19 cellular contexts compared by ENCODE assay signal in the genomic region with DNA sequence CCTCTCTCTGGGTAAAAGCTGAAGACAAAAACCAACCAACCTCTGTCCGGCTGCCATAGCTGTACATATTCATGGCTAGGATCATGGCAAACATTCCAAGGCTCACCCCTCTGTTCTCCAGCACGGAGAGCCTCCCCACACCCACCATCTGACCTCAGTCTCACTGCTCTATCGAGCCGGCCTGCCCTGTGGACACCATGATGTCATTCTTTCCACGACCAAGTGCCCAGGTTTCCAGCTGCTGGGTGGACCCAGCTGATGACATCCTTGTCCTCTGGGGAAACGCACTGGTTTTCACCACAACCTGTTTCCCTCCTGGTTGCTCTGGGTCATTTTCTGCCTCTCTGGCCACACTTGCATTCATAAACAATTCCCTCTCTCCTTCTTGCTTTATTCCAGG.
A peak's percentile ranks its signal among the peaks of the same experiment; 100 is the strongest.
DNase-seq lines count a peak whose midpoint lies in the region; ATAC-seq and TF ChIP-seq lines count a peak whose summit lies in the region.
"Had no signal": no experiment of that assay in that cellular context is flagged by ENCODE, and none has a peak within 500 bp of the region (broad histone marks: within the 10 kb centered on the region; RNA-seq: fewer than 3 reads in every experiment).

No MANE protein-coding gene starts in this region.

- H3K4me3 ChIP-seq in HEK293 (ENCODE audit: low read depth, low read length) (no peak overlapping the region), thoracic aorta (no peak overlapping the region)
- H3K4me3 ChIP-seq: cardiac muscle cell, lung had no signal

- H3K27me3 Mint-ChIP-seq in activated T-helper 2 cell treated with anti-CD3 and anti-CD28 coated beads, Interferon-gamma antibody, Interleukin-2, Interleukin-4, amounts not matched to agents 10 μg/mL and 5 μg/mL and 100 μg/mL, durations not matched to agents 14 hours and 24 hours and 36 hours (ENCODE audit: low read depth): no peaks in the 10 kb centered on the region
- H3K27me3 Mint-ChIP-seq: activated CD4-positive, alpha-beta memory T cell treated with anti-CD3 and anti-CD28 coated beads, Interleukin-2, amount 10 ng/mL, durations not matched to agents 7 days and 5 days; CD4-positive, CD25-positive, alpha-beta regulatory T cell; stimulated activated naive CD8-positive, alpha-beta T cell treated with anti-CD3 and anti-CD28 coated beads, Interleukin-15, Interleukin-2, amounts not matched to agents 100 ng/mL and 50 ng/mL, for 24 hours had no signal

- no peaks in the 10 kb centered on the region for H3K4me1 ChIP-seq in HEK293 (ENCODE audit: control insufficient read depth, insufficient read depth, low read length)
- peaks cover 14 to 60% of the 10 kb centered on the region in 2 donors for H3K4me1 ChIP-seq in thoracic aorta (ENCODE audit: control insufficient read depth in 1 of 2, low read depth in 2 of 2)
- H3K4me1 ChIP-seq: foreskin keratinocyte had no signal

- H3K9me3 ChIP-seq in HEK293 (ENCODE audit: control insufficient read depth, insufficient read depth, low read depth, low read length) (no peaks in the 10 kb centered on the region), thoracic aorta (no peaks in the 10 kb centered on the region)
- H3K9me3 ChIP-seq: neutrophil had no signal

- no peaks in the 10 kb centered on the region for H3K4me1 Mint-ChIP-seq in activated T-helper 2 cell treated with anti-CD3 and anti-CD28 coated beads, Interferon-gamma antibody, Interleukin-2, Interleukin-4, amounts not matched to agents 10 μg/mL and 5 μg/mL and 100 μg/mL, durations not matched to agents 14 hours and 24 hours and 36 hours (ENCODE audit: low read depth)
- H3K4me1 Mint-ChIP-seq: activated CD4-positive, alpha-beta memory T cell treated with anti-CD3 and anti-CD28 coated beads, Interleukin-2, amount 10 ng/mL, durations not matched to agents 7 days and 5 days; CD4-positive, CD25-positive, alpha-beta regulatory T cell had no signal

- POLR2A ChIA-PET in HEK293 (lab: Yijun Ruan, JAX): no interaction called here

- DNase-seq in dermis microvascular lymphatic vessel endothelial cell (ENCODE audit: low read depth in 2 of 2): peak; percentile 14 to 66
- peak; percentile 49 for DNase-seq in left ventricle myocardium superior
- DNase-seq in thoracic aorta (ENCODE audit: low spot score): no peak
- DNase-seq in amygdala (lab: John Stamatoyannopoulos, UW): no peak
- no peak for DNase-seq in activated T-helper 2 cell treated with anti-CD3 and anti-CD28 coated beads, Interferon-gamma antibody, Interleukin-2, Interleukin-4, amounts not matched to agents 10 μg/mL and 5 μg/mL and 100 μg/mL, durations not matched to agents 14 hours and 24 hours and 36 hours (ENCODE audit: low spot score)
- DNase-seq: activated CD4-positive, alpha-beta memory T cell treated with anti-CD3 and anti-CD28 coated beads, Interleukin-2, amount 10 ng/mL, durations not matched to agents 7 days and 5 days; activated T-cell treated with anti-CD3 and anti-CD28 coated beads for 4 hours; CD4-positive, CD25-positive, alpha-beta regulatory T cell; foreskin keratinocyte; NCI-H1694; NCI-H2171 treated with DMSO at 0.1 percent for 48 hours; NCI-H526 treated with DMSO at 0.1 percent for 48 hours had no signal

- H3K36me3 ChIP-seq in HEK293 (ENCODE audit: control insufficient read depth in 2 of 2, insufficient read depth in 1 of 2, low read length in 2 of 2) (peaks cover 75 to 97% of the 10 kb centered on the region in 2 experiments), thoracic aorta (peaks cover 87% of the 10 kb centered on the region)
- H3K36me3 ChIP-seq: neutrophil had no signal

- CTCF ChIA-PET in HEK293 (lab: Yijun Ruan, JAX): no interaction called here

- H3K27ac Mint-ChIP-seq in activated T-helper 2 cell treated with anti-CD3 and anti-CD28 coated beads, Interferon-gamma antibody, Interleukin-2, Interleukin-4, amounts not matched to agents 10 μg/mL and 5 μg/mL and 100 μg/mL, durations not matched to agents 14 hours and 24 hours and 36 hours: no peak overlapping the region
- H3K27ac Mint-ChIP-seq: activated CD4-positive, alpha-beta memory T cell treated with anti-CD3 and anti-CD28 coated beads, Interleukin-2, amount 10 ng/mL, durations not matched to agents 7 days and 5 days; stimulated activated naive CD8-positive, alpha-beta T cell treated with anti-CD3 and anti-CD28 coated beads, Interleukin-15, Interleukin-2, amounts not matched to agents 100 ng/mL and 50 ng/mL, for 24 hours had no signal

- ATAC-seq in left ventricle myocardium superior: peak; percentile 87
- peak; percentile 50 for ATAC-seq in thoracic aorta (ENCODE audit: insufficient number of reproducible peaks, low FRiP score, low read depth)
- no peak for ATAC-seq in HG02588 (IDR thresholded peaks at IDR 0.05; ENCODE audit: unreplicated experiment)
- ATAC-seq: activated CD4-positive, CD25-positive, alpha-beta regulatory T cell treated with anti-CD3 and anti-CD28 coated beads, Interleukin-2, amount 50 U/mL, for 24 hours; foreskin keratinocyte had no signal

- H3K36me3 Mint-ChIP-seq in activated T-helper 2 cell treated with anti-CD3 and anti-CD28 coated beads, Interferon-gamma antibody, Interleukin-2, Interleukin-4, amounts not matched to agents 10 μg/mL and 5 μg/mL and 100 μg/mL, durations not matched to agents 14 hours and 24 hours and 36 hours (ENCODE audit: low read depth): peaks cover 7% of the 10 kb centered on the region
- H3K36me3 Mint-ChIP-seq: CD4-positive, CD25-positive, alpha-beta regulatory T cell had no signal

- no peak for TF ChIP-seq CTCF in HEK293 (tag by site-specific recombination; IDR thresholded peaks at IDR 0.05)
- TF ChIP-seq CTCF in thoracic aorta (IDR thresholded peaks at IDR 0.05): no peak

- no peaks in the 10 kb centered on the region for H3K9me3 Mint-ChIP-seq in activated T-helper 2 cell treated with anti-CD3 and anti-CD28 coated beads, Interferon-gamma antibody, Interleukin-2, Interleukin-4, amounts not matched to agents 10 μg/mL and 5 μg/mL and 100 μg/mL, durations not matched to agents 14 hours and 24 hours and 36 hours
- H3K9me3 Mint-ChIP-seq: activated CD4-positive, alpha-beta memory T cell treated with anti-CD3 and anti-CD28 coated beads, Interleukin-2, amount 10 ng/mL, durations not matched to agents 7 days and 5 days; stimulated activated naive CD8-positive, alpha-beta T cell treated with anti-CD3 and anti-CD28 coated beads, Interleukin-15, Interleukin-2, amounts not matched to agents 100 ng/mL and 50 ng/mL, for 24 hours had no signal

- H3K4me3 Mint-ChIP-seq in activated T-helper 2 cell treated with anti-CD3 and anti-CD28 coated beads, Interferon-gamma antibody, Interleukin-2, Interleukin-4, amounts not matched to agents 10 μg/mL and 5 μg/mL and 100 μg/mL, durations not matched to agents 14 hours and 24 hours and 36 hours (ENCODE audit: low read depth): no peak overlapping the region
- H3K4me3 Mint-ChIP-seq: activated CD4-positive, alpha-beta memory T cell treated with anti-CD3 and anti-CD28 coated beads, Interleukin-2, amount 10 ng/mL, durations not matched to agents 7 days and 5 days; CD4-positive, CD25-positive, alpha-beta regulatory T cell; stimulated activated naive CD8-positive, alpha-beta T cell treated with anti-CD3 and anti-CD28 coated beads, Interleukin-15, Interleukin-2, amounts not matched to agents 100 ng/mL and 50 ng/mL, for 24 hours had no signal

- intact Hi-C loops in left ventricle myocardium superior (cut with micrococcal nuclease): no loop called here
- intact Hi-C loops in activated T-helper 2 cell treated with anti-CD3 and anti-CD28 coated beads, Interferon-gamma antibody, Interleukin-2, Interleukin-4, amounts not matched to agents 10 μg/mL and 5 μg/mL and 100 μg/mL, durations not matched to agents 14 hours and 24 hours and 36 hours (cut with micrococcal nuclease): no loop called here

- H3K27me3 ChIP-seq in thoracic aorta (replicated peaks; ENCODE audit: insufficient read depth): no peaks in the 10 kb centered on the region
- H3K27me3 ChIP-seq: cardiac muscle cell, foreskin keratinocyte, neutrophil had no signal

- H3K27ac ChIP-seq in HEK293 (ENCODE audit: extremely low read depth, low read depth, low read length): no peak overlapping the region
- H3K27ac ChIP-seq in thoracic aorta: peak overlapping the region; percentile 69 to 78
- H3K27ac ChIP-seq: foreskin keratinocyte, neutrophil had no signal

TF ChIP-seq in HEK293, 187 proteins besides CTCF, POLR2A, EP300 and RAD21:
- no peak for TF ChIP-seq HOXC10 (CRISPR knock-in tag; IDR thresholded peaks at IDR 0.05)
- TF ChIP-seq, protein P1, sequence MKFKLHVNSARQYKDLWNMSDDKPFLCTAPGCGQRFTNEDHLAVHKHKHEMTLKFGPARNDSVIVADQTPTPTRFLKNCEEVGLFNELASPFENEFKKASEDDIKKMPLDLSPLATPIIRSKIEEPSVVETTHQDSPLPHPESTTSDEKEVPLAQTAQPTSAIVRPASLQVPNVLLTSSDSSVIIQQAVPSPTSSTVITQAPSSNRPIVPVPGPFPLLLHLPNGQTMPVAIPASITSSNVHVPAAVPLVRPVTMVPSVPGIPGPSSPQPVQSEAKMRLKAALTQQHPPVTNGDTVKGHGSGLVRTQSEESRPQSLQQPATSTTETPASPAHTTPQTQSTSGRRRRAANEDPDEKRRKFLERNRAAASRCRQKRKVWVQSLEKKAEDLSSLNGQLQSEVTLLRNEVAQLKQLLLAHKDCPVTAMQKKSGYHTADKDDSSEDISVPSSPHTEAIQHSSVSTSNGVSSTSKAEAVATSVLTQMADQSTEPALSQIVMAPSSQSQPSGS (tag by site-specific recombination; IDR thresholded peaks at IDR 0.05; ENCODE audit: low read depth): peak; percentile 52; the same call in 1 of the 2 replicates
- TF ChIP-seq, protein P2, sequence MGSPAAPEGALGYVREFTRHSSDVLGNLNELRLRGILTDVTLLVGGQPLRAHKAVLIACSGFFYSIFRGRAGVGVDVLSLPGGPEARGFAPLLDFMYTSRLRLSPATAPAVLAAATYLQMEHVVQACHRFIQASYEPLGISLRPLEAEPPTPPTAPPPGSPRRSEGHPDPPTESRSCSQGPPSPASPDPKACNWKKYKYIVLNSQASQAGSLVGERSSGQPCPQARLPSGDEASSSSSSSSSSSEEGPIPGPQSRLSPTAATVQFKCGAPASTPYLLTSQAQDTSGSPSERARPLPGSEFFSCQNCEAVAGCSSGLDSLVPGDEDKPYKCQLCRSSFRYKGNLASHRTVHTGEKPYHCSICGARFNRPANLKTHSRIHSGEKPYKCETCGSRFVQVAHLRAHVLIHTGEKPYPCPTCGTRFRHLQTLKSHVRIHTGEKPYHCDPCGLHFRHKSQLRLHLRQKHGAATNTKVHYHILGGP (tag by site-specific recombination; IDR thresholded peaks at IDR 0.05): no peak

Comparison
In these comparisons a context has a peak if more than half of its experiments do, and no peak if none do; other contexts are left out.
1. DNase-seq: peak in dermis microvascular lymphatic vessel endothelial cell (2 of 2) and left ventricle myocardium superior (single experiment); none in thoracic aorta (single experiment), amygdala (0 of 56) and activated T-helper 2 cell treated with anti-CD3 and anti-CD28 coated beads, Interferon-gamma antibody, Interleukin-2, Interleukin-4, amounts not matched to agents 10 μg/mL and 5 μg/mL and 100 μg/mL, durations not matched to agents 14 hours and 24 hours and 36 hours (single experiment).